31 cellular contexts compared by ENCODE assay signal in genomic region chr2:52079602-52080001, GRCh38.
"Had no signal": no experiment of that assay in that cellular context is flagged by ENCODE, and none has a peak within 500 bp of the region (broad histone marks: within the 10 kb centered on the region; RNA-seq: fewer than 3 reads in every experiment).

No MANE protein-coding gene starts in this region.

- H3K27ac ChIP-seq: adrenal gland, body of pancreas, brain microvascular endothelial cell, breast epithelium, VCaP had no signal

- H3K4me3 ChIP-seq: adrenal gland, body of pancreas, breast epithelium had no signal

- H3K27me3 ChIP-seq: adrenal gland, body of pancreas, brain microvascular endothelial cell, breast epithelium had no signal

- H3K9me3 ChIP-seq: adrenal gland, body of pancreas, breast epithelium had no signal

- H3K4me1 ChIP-seq: adrenal gland, body of pancreas, breast epithelium had no signal

- ATAC-seq: activated CD8-positive, alpha-beta T cell treated with anti-CD3 and anti-CD28 coated beads for 36 hours; activated naive CD4-positive, alpha-beta T cell treated with anti-CD3 and anti-CD28 coated beads, Interleukin-2, amount 50 U/mL, for 72 hours; activated T-cell treated with anti-CD3 and anti-CD28 coated beads, Interleukin-2, amount 50 U/mL, for 4 hours; activated T-cell treated with anti-CD3 and anti-CD28 coated beads, Interleukin-2, amount 50 U/mL, for 72 hours; activated T-helper 17 cell treated with anti-CD3 and anti-CD28 coated beads, Interleukin-2, amount 50 U/mL, for 72 hours; body of pancreas had no signal

- DNase-seq: activated B cell treated with CpG ODN at 0.5 μM for 24 hours; activated CD4-positive, alpha-beta memory T cell treated with anti-CD3 and anti-CD28 coated beads for 36 hours; activated CD4-positive, alpha-beta T cell treated with anti-CD3 and anti-CD28 coated beads for 4 hours; activated CD4-positive, alpha-beta T cell treated with anti-CD3 and anti-CD28 coated beads, Interleukin-2, amount 10 ng/mL, durations not matched to agents 24 days and 14 days; activated CD4-positive, alpha-beta T cell treated with anti-CD3 and anti-CD28 coated beads, Interleukin-2, amount 50 U/mL, for 1 hour; activated CD4-positive, alpha-beta T cell treated with anti-CD3 and anti-CD28 coated beads, Interleukin-2, amount 50 U/mL, for 4 hours; activated CD4-positive, CD25-positive, alpha-beta regulatory T cell treated with anti-CD3 and anti-CD28 coated beads, Interleukin-2, amount 50 U/mL, for 72 hours; activated CD8-positive, alpha-beta memory T cell treated with anti-CD3 and anti-CD28 coated beads, Interleukin-2, amount 50 U/mL, for 4 hours; activated CD8-positive, alpha-beta T cell treated with anti-CD3 and anti-CD28 coated beads for 36 hours; activated effector memory CD4-positive, alpha-beta T cell treated with anti-CD3 and anti-CD28 coated beads, Interleukin-2, amount 50 U/mL, for 16 hours; activated gamma-delta T cell treated with Interleukin-2 at 50 U/mL for 16 hours; activated naive CD4-positive, alpha-beta T cell; activated naive CD4-positive, alpha-beta T cell treated with anti-CD3 and anti-CD28 coated beads for 36 hours; activated naive CD4-positive, alpha-beta T cell treated with anti-CD3 and anti-CD28 coated beads, Interleukin-2, amount 50 U/mL, for 16 hours; activated naive CD8-positive, alpha-beta T cell treated with anti-CD3 and anti-CD28 coated beads for 36 hours; activated T-cell treated with anti-CD3 and anti-CD28 coated beads for 4 hours; activated T-cell treated with anti-CD3 and anti-CD28 coated beads, Interleukin-2, amount 50 U/mL, for 1 hour; activated T-cell treated with anti-CD3 and anti-CD28 coated beads, Interleukin-2, amount 50 U/mL, for 4 hours; activated T-cell treated with anti-CD3 and anti-CD28 coated beads, Interleukin-2, amount 50 U/mL, for 72 hours; adrenal gland; amniotic stem cell; aorta; body of pancreas; brain microvascular endothelial cell; central memory CD4-positive, alpha-beta T cell; T-helper 2 cell; T-helper 9 cell had no signal

- H3K36me3 ChIP-seq: adrenal gland, brain microvascular endothelial cell, breast epithelium had no signal
